ENCODE assay signal across 12 cellular contexts in genomic region chr3:189394599-189395121, GRCh38.
DNase-seq lines count a peak whose midpoint lies in the region; ATAC-seq and TF ChIP-seq lines count a peak whose summit lies in the region.
"Had no signal": no experiment of that assay in that cellular context is flagged by ENCODE, and none has a peak within 500 bp of the region (broad histone marks: within the 10 kb centered on the region; RNA-seq: fewer than 3 reads in every experiment).

No MANE protein-coding gene starts in this region.

- peak overlapping the region; percentile 58 for H2AFZ ChIP-seq in mammary epithelial cell (ENCODE audit: low read depth, low read length)

- DNase-seq in mammary epithelial cell = no peak
- no peak for DNase-seq in breast epithelium (ENCODE audit: low spot score in 2 of 2)
- DNase-seq in NCI-H2227 treated with DMSO at 0.1 percent for 48 hours (lab: John Stamatoyannopoulos, UW) = no peak
- DNase-seq in hepatic stellate cell (ENCODE audit: low spot score) = no peak
- no peak for DNase-seq in vagina (ENCODE audit: extremely low spot score in 2 of 2)
- no peak for DNase-seq in stimulated activated naive CD4-positive, alpha-beta T cell (lab: John Stamatoyannopoulos, UW)
- DNase-seq: spleen had no signal

- TF ChIP-seq POLR2A in breast epithelium (IDR thresholded peaks at IDR 0.05) (no peak), vagina (IDR thresholded peaks at IDR 0.05) (no peak)

- BruUV-seq in mammary epithelial cell (replicated peaks; lab: Mats Ljungman, UMichigan) = no TSS peak

- ATAC-seq in HG02610 (IDR thresholded peaks at IDR 0.05; ENCODE audit: unreplicated experiment) (peak; percentile 86), HG03571 (IDR thresholded peaks at IDR 0.05; ENCODE audit: unreplicated experiment) (peak; percentile 89)
- ATAC-seq: Panc1 had no signal

- intact Hi-C loops in mammary epithelial cell (cut with micrococcal nuclease) = loop anchor here (5.0 kb wide), 4 partner anchors 168 to 553 kb away; no protein-coding TSS in a partner anchor
- intact Hi-C loops in breast epithelium (cut with DNase I; ENCODE audit: low total_unique reads) = no loop called here
- intact Hi-C loops in vagina (cut with DNase I) = no loop called here

- H3K9me3 ChIP-seq in mammary epithelial cell (replicated peaks; ENCODE audit: insufficient read depth, low read length) (no peaks in the 10 kb centered on the region), breast epithelium (no peaks in the 10 kb centered on the region), vagina (no peaks in the 10 kb centered on the region)
- H3K9me3 ChIP-seq: spleen, thoracic aorta had no signal

- in situ Hi-C loops in mammary epithelial cell (cut with MboI; ENCODE audit: low sequenced_read_pairs in 2 of 2) = loop anchor here in 1 of 2 donors (10.0 kb wide), 1 partner anchor 190 kb away; no protein-coding TSS in a partner anchor

- H3K27ac ChIP-seq in mammary epithelial cell (ENCODE audit: insufficient read depth, low read depth, low read length) (no peak overlapping the region), breast epithelium (no peak overlapping the region), vagina (no peak overlapping the region)
- H3K27ac ChIP-seq: C4-2B, spleen, thoracic aorta had no signal

- H3K4me3 ChIP-seq in mammary epithelial cell (replicated peaks in 1 of 3; ENCODE audit: insufficient read depth in 1 of 3, low read depth in 2 of 3, low read length in 3 of 3) (no peak overlapping the region), breast epithelium (no peak overlapping the region), vagina (no peak overlapping the region)
- H3K4me3 ChIP-seq: spleen, thoracic aorta had no signal

- no peaks in the 10 kb centered on the region for H3K79me2 ChIP-seq in mammary epithelial cell (ENCODE audit: insufficient read depth, low read length)

- H3K27me3 ChIP-seq in mammary epithelial cell (ENCODE audit: insufficient read depth, low read length) (no peaks in the 10 kb centered on the region), breast epithelium (no peaks in the 10 kb centered on the region), vagina (no peaks in the 10 kb centered on the region)
- H3K27me3 ChIP-seq: spleen had no signal

- no peak overlapping the region for H3K9ac ChIP-seq in mammary epithelial cell (ENCODE audit: insufficient read depth, low read length)

- CTCF ChIA-PET in mammary epithelial cell (lab: Charles Lee; ENCODE audit: low non-redundant PET) = no interaction called here

- WGBS in mammary epithelial cell (ENCODE audit: low coverage, missing lambda C conversion rate) = 98% methylated on average over 7 of the region's 7 CpGs

- TF ChIP-seq CTCF in mammary epithelial cell (conservative IDR thresholded peaks at IDR 0.05 in 1 of 2, IDR thresholded peaks at IDR 0.05 in 1 of 2; ENCODE audit: extremely low read depth in 1 of 2, insufficient read depth in 1 of 2, low read depth in 1 of 2, low read length in 2 of 2) (no peak), breast epithelium (IDR thresholded peaks at IDR 0.05) (no peak), vagina (IDR thresholded peaks at IDR 0.05) (no peak)

- H3K4me2 ChIP-seq in mammary epithelial cell (ENCODE audit: insufficient read depth, low read depth, low read length) = no peak overlapping the region

- dilution Hi-C loops in mammary epithelial cell (cut with HindIII; ENCODE audit: low sequenced_read_pairs) = loop anchor here (5.0 kb wide), 2 partner anchors 42 to 77 kb away; no protein-coding TSS in a partner anchor

- H4K20me1 ChIP-seq in mammary epithelial cell (ENCODE audit: insufficient read depth, low read length) = no peaks in the 10 kb centered on the region

- H3K4me1 ChIP-seq in mammary epithelial cell (ENCODE audit: insufficient read depth, low read length) = peaks cover 29% of the 10 kb centered on the region
- no peaks in the 10 kb centered on the region for H3K4me1 ChIP-seq in breast epithelium
- H3K4me1 ChIP-seq in vagina = peaks cover 14% of the 10 kb centered on the region

- no peaks in the 10 kb centered on the region for H3K36me3 ChIP-seq in mammary epithelial cell (ENCODE audit: insufficient read depth, low read length)
- no peaks in the 10 kb centered on the region for H3K36me3 ChIP-seq in breast epithelium
- no peaks in the 10 kb centered on the region for H3K36me3 ChIP-seq in vagina
- H3K36me3 ChIP-seq: spleen, thoracic aorta had no signal
